Comparison of ENCODE assay signal across 28 cellular contexts in the genomic region with DNA sequence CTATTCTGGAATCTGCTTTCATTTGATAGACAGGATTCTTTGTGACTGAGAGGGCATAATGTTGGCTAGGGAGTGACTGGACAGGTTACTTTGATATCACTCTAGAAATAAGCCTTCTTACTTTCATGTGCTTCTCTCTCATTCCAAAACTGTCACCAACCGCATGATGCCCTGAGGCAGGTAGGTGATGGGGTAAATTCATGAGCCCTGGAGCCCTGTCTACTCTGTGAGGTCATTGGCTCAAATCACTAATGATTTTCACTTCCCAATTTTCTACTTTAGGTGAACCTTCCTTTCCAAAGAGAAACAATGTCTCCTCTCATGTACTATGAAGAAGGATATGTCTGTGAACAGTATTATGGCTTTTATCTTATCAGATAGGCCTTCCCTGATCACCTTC.
DNase-seq lines count a peak whose midpoint lies in the region; ATAC-seq, FAIRE-seq and TF ChIP-seq lines count a peak whose summit lies in the region.
"Had no signal": no experiment of that assay in that cellular context is flagged by ENCODE, and none has a peak within 500 bp of the region (broad histone marks: within the 10 kb centered on the region; RNA-seq: fewer than 3 reads in every experiment).

No MANE protein-coding gene starts in this region.

- H3K9ac ChIP-seq in GM12878 (ENCODE audit: control insufficient read depth, insufficient read depth, low read length) (no peak overlapping the region), GM23248 (no peak overlapping the region)
- H3K9ac ChIP-seq: KMS-11 had no signal

- no TSS peak for BruUV-seq in GM12878 (replicated peaks; lab: Mats Ljungman, UMichigan)

- TF ChIP-seq EP300 in GM12878 (IDR thresholded peaks at IDR 0.05; ENCODE audit: borderline replicate concordance in 1 of 2, control insufficient read depth in 1 of 2, low read depth in 2 of 2, low read length in 2 of 2): peak in 1 of 2 experiments; percentile 14; a peak in 1 of 4 replicates

- H3K9me3 ChIP-seq in GM12878 (replicated peaks; ENCODE audit: control insufficient read depth, insufficient read depth, low read length): no peaks in the 10 kb centered on the region
- no peaks in the 10 kb centered on the region for H3K9me3 ChIP-seq in GM23248 (ENCODE audit: low read depth)
- H3K9me3 ChIP-seq: adrenal gland, BE2C, body of pancreas, MG63 had no signal

- TF ChIP-seq POLR2A in GM12878 (IDR thresholded peaks at IDR 0.05; ENCODE audit: low read depth, low read length): no peak

- H4K20me1 ChIP-seq in GM12878 (ENCODE audit: control insufficient read depth, insufficient read depth) (no peaks in the 10 kb centered on the region), GM23248 (ENCODE audit: insufficient read depth) (no peaks in the 10 kb centered on the region)

- no peak overlapping the region for H3K27ac ChIP-seq in GM12878 (ENCODE audit: control insufficient read depth, insufficient read depth)
- H3K27ac ChIP-seq in GM23248: no peak overlapping the region
- H3K27ac ChIP-seq: adrenal gland, body of pancreas, KMS-11, SK-N-MC had no signal

- intact Hi-C loops in GM12878 (cut with micrococcal nuclease; ENCODE audit: unreplicated experiment): no loop called here

- H3K36me3 ChIP-seq in GM12878 (ENCODE audit: control insufficient read depth in 2 of 2, insufficient read depth in 2 of 2, low read length in 1 of 2) (no peaks in the 10 kb centered on the region), GM23248 (ENCODE audit: low read depth) (no peaks in the 10 kb centered on the region)
- H3K36me3 ChIP-seq: adrenal gland, BE2C, MG63 had no signal

- RAD21 ChIA-PET in GM12878 (lab: Charles Lee; ENCODE audit: unreplicated experiment): no interaction called here

- CTCF ChIA-PET in GM12878 (lab: Yijun Ruan, JAX): no interaction called here

- 0% methylated on average over 1 of the region's 1 CpG for WGBS in GM12878 (ENCODE audit: insufficient coverage, insufficient replicate concordance, low lambda C conversion rate, missing lambda C conversion rate)
- 74 to 83% methylated on average over 1 of the region's 1 CpG for WGBS in GM23248 (ENCODE audit: low coverage in 1 of 2, low lambda C conversion rate in 2 of 2, missing lambda C conversion rate in 2 of 2), 2 experiments

- H3K4me2 ChIP-seq in GM12878 (ENCODE audit: control insufficient read depth, insufficient read depth): no peak overlapping the region
- H3K4me2 ChIP-seq in GM23248 (ENCODE audit: unreplicated experiment): no peak overlapping the region
- H3K4me2 ChIP-seq: KMS-11 had no signal

- H3F3A ChIP-seq in GM23248 (ENCODE audit: insufficient read depth): no peaks in the 10 kb centered on the region

- ATAC-seq in GM18517 (IDR thresholded peaks at IDR 0.05; ENCODE audit: unreplicated experiment) (peak; percentile 38), GM19463 (IDR thresholded peaks at IDR 0.05; ENCODE audit: unreplicated experiment) (peak; percentile 78), HG02885 (IDR thresholded peaks at IDR 0.05; ENCODE audit: poor library complexity, unreplicated experiment) (peak; percentile 51), GM12878 (peak; percentile 94), GM21390 (IDR thresholded peaks at IDR 0.05; ENCODE audit: unreplicated experiment) (no peak), HG02884 (IDR thresholded peaks at IDR 0.05; ENCODE audit: unreplicated experiment) (no peak)
- no peak for ATAC-seq in activated CD4-positive, CD25-positive, alpha-beta regulatory T cell treated with anti-CD3 and anti-CD28 coated beads, Interleukin-2, amount 50 U/mL, for 24 hours
- ATAC-seq: body of pancreas; CD8-positive, alpha-beta T cell; effector memory CD8-positive, alpha-beta T cell had no signal

- no peak for TF ChIP-seq RAD21 in GM12878 (IDR thresholded peaks at IDR 0.05; ENCODE audit: insufficient read depth, low read depth, low read length)

- H3K79me2 ChIP-seq in GM12878 (ENCODE audit: control insufficient read depth, insufficient read depth, low read length) (no peaks in the 10 kb centered on the region), GM23248 (ENCODE audit: insufficient read depth) (no peaks in the 10 kb centered on the region)

- H2AFZ ChIP-seq in GM12878 (ENCODE audit: control insufficient read depth, low read depth, low read length): no peak overlapping the region
- H2AFZ ChIP-seq in GM23248: no peak overlapping the region

- no peak for TF ChIP-seq CTCF in GM12878 (IDR thresholded peaks at IDR 0.05 in 2 of 3, conservative IDR thresholded peaks at IDR 0.05 in 1 of 3; ENCODE audit: control insufficient read depth in 2 of 3, extremely low read depth in 1 of 3, insufficient read depth in 1 of 3, low read depth in 3 of 3, low read length in 3 of 3)

- SMC1A ChIA-PET in GM12878 (lab: Charles Lee; ENCODE audit: uncharacterized antibody, unreplicated experiment): no interaction called here

- H3K27me3 ChIP-seq in GM12878 (replicated peaks in 1 of 2; ENCODE audit: control insufficient read depth in 2 of 2, insufficient read depth in 2 of 2, low read length in 1 of 2) (no peaks in the 10 kb centered on the region), GM23248 (replicated peaks; ENCODE audit: insufficient read depth) (no peaks in the 10 kb centered on the region)
- H3K27me3 ChIP-seq: adrenal gland, BE2C, body of pancreas, MG63 had no signal

- DNase-seq in GM12878 (ENCODE audit: low read depth, low spot score) (peak; percentile 5), GM23248 (no peak)
- DNase-seq: activated CD4-positive, alpha-beta T cell treated with anti-CD3 and anti-CD28 coated beads, Interleukin-2, amount 50 U/mL, for 4 hours; activated naive CD4-positive, alpha-beta T cell treated with Interleukin-2 at 50 U/mL for 16 hours; adrenal gland; BE2C; body of pancreas; CD8-positive, alpha-beta T cell; effector memory CD8-positive, alpha-beta T cell; erythroblast; hypothalamus; MG63; NCI-H2029 treated with DMSO at 0.1 percent for 48 hours; NCI-H2227 treated with DMSO at 0.1 percent for 48 hours; NCI-H526; nephron progenitor cell; NK-92 treated with Interleukin-12 subunit alpha and Interleukin-12 subunit beta, amount 100 ng/mL, for 24 hours; stimulated activated CD4-positive, alpha-beta T cell treated with anti-CD3 and anti-CD28 coated beads, Interleukin-4, amount 100 ng/mL, for 24 hours; trophoblast cell had no signal

- POLR2A ChIA-PET in GM12878 (lab: Charles Lee): no interaction called here

- no peaks in the 10 kb centered on the region for H3K9me2 ChIP-seq in GM23248 (ENCODE audit: insufficient read depth)

- H3K4me1 ChIP-seq in GM12878 (ENCODE audit: control insufficient read depth, insufficient read depth, low read length): no peaks in the 10 kb centered on the region
- no peaks in the 10 kb centered on the region for H3K4me1 ChIP-seq in GM23248 (ENCODE audit: insufficient read depth)
- H3K4me1 ChIP-seq: BE2C, body of pancreas had no signal

- no peak overlapping the region for H3K4me3 ChIP-seq in GM12878
- H3K4me3 ChIP-seq in GM23248: no peak overlapping the region
- H3K4me3 ChIP-seq: adrenal gland, body of pancreas, MG63, SK-N-MC had no signal

- in situ Hi-C loops in GM12878 (cut with MboI) (no loop called here), GM23248 (cut with MboI) (no loop called here)

- FAIRE-seq in GM12878 (lab: Jason Lieb, UNC): no peak
- FAIRE-seq: H54 had no signal

TF ChIP-seq in GM12878, 131 proteins besides CTCF, POLR2A, EP300 and RAD21 (continues in another document):
- peak; percentile 29; the same call in 1 of the 2 replicates for TF ChIP-seq DPF2 (IDR thresholded peaks at IDR 0.05)
- no peak for TF ChIP-seq BCL11A (IDR thresholded peaks at IDR 0.05; ENCODE audit: low read depth, low read length)
- peak; percentile 56 for TF ChIP-seq NR2F1 (conservative IDR thresholded peaks at IDR 0.05)
- TF ChIP-seq EED (IDR thresholded peaks at IDR 0.05; ENCODE audit: low read depth): no peak
- no peak for TF ChIP-seq HDAC2 (IDR thresholded peaks at IDR 0.05)
- TF ChIP-seq MTA2 (IDR thresholded peaks at IDR 0.05; ENCODE audit: low read depth): peak; percentile 24; the same call in 1 of the 2 replicates
- TF ChIP-seq IKZF1 (conservative IDR thresholded peaks at IDR 0.05): peak; percentile 30; the same call in 1 of the 2 replicates
- no peak for TF ChIP-seq CBX3 (IDR thresholded peaks at IDR 0.05; ENCODE audit: borderline replicate concordance, low read depth)
- TF ChIP-seq SPI1 (IDR thresholded peaks at IDR 0.05; ENCODE audit: borderline replicate concordance, insufficient read depth, low read depth, low read length): peak; percentile 56
- no peak for TF ChIP-seq YY1 (IDR thresholded peaks at IDR 0.05; ENCODE audit: low read depth, low read length)
- no peak for TF ChIP-seq TCF7 (IDR thresholded peaks at IDR 0.05; ENCODE audit: borderline replicate concordance)
- TF ChIP-seq, protein P1, sequence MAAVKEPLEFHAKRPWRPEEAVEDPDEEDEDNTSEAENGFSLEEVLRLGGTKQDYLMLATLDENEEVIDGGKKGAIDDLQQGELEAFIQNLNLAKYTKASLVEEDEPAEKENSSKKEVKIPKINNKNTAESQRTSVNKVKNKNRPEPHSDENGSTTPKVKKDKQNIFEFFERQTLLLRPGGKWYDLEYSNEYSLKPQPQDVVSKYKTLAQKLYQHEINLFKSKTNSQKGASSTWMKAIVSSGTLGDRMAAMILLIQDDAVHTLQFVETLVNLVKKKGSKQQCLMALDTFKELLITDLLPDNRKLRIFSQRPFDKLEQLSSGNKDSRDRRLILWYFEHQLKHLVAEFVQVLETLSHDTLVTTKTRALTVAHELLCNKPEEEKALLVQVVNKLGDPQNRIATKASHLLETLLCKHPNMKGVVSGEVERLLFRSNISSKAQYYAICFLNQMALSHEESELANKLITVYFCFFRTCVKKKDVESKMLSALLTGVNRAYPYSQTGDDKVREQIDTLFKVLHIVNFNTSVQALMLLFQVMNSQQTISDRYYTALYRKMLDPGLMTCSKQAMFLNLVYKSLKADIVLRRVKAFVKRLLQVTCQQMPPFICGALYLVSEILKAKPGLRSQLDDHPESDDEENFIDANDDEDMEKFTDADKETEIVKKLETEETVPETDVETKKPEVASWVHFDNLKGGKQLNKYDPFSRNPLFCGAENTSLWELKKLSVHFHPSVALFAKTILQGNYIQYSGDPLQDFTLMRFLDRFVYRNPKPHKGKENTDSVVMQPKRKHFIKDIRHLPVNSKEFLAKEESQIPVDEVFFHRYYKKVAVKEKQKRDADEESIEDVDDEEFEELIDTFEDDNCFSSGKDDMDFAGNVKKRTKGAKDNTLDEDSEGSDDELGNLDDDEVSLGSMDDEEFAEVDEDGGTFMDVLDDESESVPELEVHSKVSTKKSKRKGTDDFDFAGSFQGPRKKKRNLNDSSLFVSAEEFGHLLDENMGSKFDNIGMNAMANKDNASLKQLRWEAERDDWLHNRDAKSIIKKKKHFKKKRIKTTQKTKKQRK (IDR thresholded peaks at IDR 0.05; ENCODE audit: low read depth, low read length): no peak
- no peak for TF ChIP-seq IRF4 (IDR thresholded peaks at IDR 0.05; ENCODE audit: low read depth, low read length)
- no peak for TF ChIP-seq RELA (IDR thresholded peaks at IDR 0.05; ENCODE audit: borderline replicate concordance, partially characterized antibody)

Comparison
In these comparisons a context has a peak if more than half of its experiments do, and no peak if none do; other contexts are left out.
1. ATAC-seq: peak in GM18517 (single experiment), GM19463 (single experiment), HG02885 (single experiment) and GM12878 (single experiment); none in GM21390 (single experiment), activated CD4-positive, CD25-positive, alpha-beta regulatory T cell treated with anti-CD3 and anti-CD28 coated beads, Interleukin-2, amount 50 U/mL, for 24 hours (0 of 2) and HG02884 (single experiment).